ENCODE assay signal across 7 cellular contexts in the genomic region with DNA sequence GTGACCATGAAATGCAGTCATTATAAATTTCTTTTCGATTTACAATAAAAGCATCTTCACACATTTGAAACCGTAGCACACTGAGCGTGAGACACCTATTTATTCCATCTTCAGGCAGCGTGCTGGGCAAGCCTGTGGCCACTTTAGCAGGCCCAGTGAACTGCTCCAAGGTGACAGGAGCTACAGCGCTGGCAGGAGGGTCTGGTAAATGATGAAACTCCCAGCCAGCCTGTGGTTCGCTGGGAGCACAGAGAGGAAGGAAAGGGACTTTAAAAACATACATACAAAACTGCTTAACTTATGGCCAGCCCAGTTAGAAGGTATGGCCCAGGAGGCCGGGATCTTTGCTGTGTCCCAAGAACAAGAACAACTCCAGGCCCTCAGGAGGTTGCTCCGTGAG. TPM values are rescaled to one million over a fixed set of nuclear protein-coding genes. Genes with fewer than 3 reads are reported as not detected.
A peak's percentile ranks its signal among the peaks of the same experiment; 100 is the strongest.
DNase-seq lines count a peak whose midpoint lies in the region; TF ChIP-seq lines count a peak whose summit lies in the region.

No MANE protein-coding gene starts in this region.

- peak overlapping the region; percentile 99 for H3K27ac ChIP-seq in OCI-LY3 (ENCODE audit: low read length)
- H3K27ac ChIP-seq in endodermal cell (ENCODE audit: low read depth, low read length) = no peak overlapping the region
- peak overlapping the region; percentile 38 to 80 (median 75) for H3K27ac ChIP-seq in sigmoid colon

- peaks cover 4% of the 10 kb centered on the region for H3K36me3 Mint-ChIP-seq in endodermal cell (ENCODE audit: low read depth)

- H4K20me1 ChIP-seq in OCI-LY3 (ENCODE audit: insufficient read depth, low read length) = no peaks in the 10 kb centered on the region

- intact Hi-C loops in sigmoid colon (cut with DNase I) = loop anchor here (5.0 kb wide), 2 partner anchors 57 to 202 kb away; partner anchors contain the start of gene UCK1

- peaks cover 98% of the 10 kb centered on the region for H3K79me2 ChIP-seq in OCI-LY3 (ENCODE audit: low read length)

- H3K4me1 ChIP-seq in OCI-LY3 (ENCODE audit: low read length) = peaks cover 77% of the 10 kb centered on the region
- peaks cover 4% of the 10 kb centered on the region for H3K4me1 ChIP-seq in endodermal cell (ENCODE audit: control insufficient read depth, insufficient read depth, low read length)
- H3K4me1 ChIP-seq in sigmoid colon = peaks cover 0 to 86% (median 76%) of the 10 kb centered on the region in 4 donors

- 90 to 94% methylated on average over 5 to 7 of the region's 8 CpGs for WGBS in endodermal cell (ENCODE audit: insufficient coverage in 1 of 2, insufficient read length in 1 of 2), 2 experiments
- WGBS in sigmoid colon, 2 donors = 72 to 82% methylated on average over 8 of the region's 8 CpGs

- H3K36me3 ChIP-seq in OCI-LY3 (replicated peaks; ENCODE audit: low read depth, low read length) (peaks cover 15% of the 10 kb centered on the region), endodermal cell (ENCODE audit: control insufficient read depth, insufficient read depth, low read length) (no peaks in the 10 kb centered on the region), sigmoid colon (no peaks in the 10 kb centered on the region)

- peaks cover 69% of the 10 kb centered on the region for H3K4me1 Mint-ChIP-seq in endodermal cell

- H3K9me3 ChIP-seq in OCI-LY3 (ENCODE audit: insufficient read depth, low read length) = no peaks in the 10 kb centered on the region
- H3K9me3 ChIP-seq in endodermal cell (ENCODE audit: control insufficient read depth, low read length) = no peaks in the 10 kb centered on the region
- no peaks in the 10 kb centered on the region for H3K9me3 ChIP-seq in sigmoid colon

- peak overlapping the region; percentile 69 for H3K27ac Mint-ChIP-seq in endodermal cell

- H3K4me3 Mint-ChIP-seq in endodermal cell = no peak overlapping the region

- no peaks in the 10 kb centered on the region for H3K9me3 Mint-ChIP-seq in endodermal cell

- TF ChIP-seq CTCF in OCI-LY3 (IDR thresholded peaks at IDR 0.05; ENCODE audit: low read depth, low read length) (no peak), endodermal cell (conservative IDR thresholded peaks at IDR 0.05) (no peak), sigmoid colon (IDR thresholded peaks at IDR 0.05) (no peak)

- peak overlapping the region; percentile 80 for H3K9ac ChIP-seq in OCI-LY3 (ENCODE audit: low read length)
- no peak overlapping the region for H3K9ac ChIP-seq in endodermal cell (ENCODE audit: extremely low read depth, low read length, poor library complexity, severe bottlenecking)

- no peaks in the 10 kb centered on the region for H3K27me3 Mint-ChIP-seq in endodermal cell (ENCODE audit: insufficient read depth)

- no peak for TF ChIP-seq POLR2A in sigmoid colon (IDR thresholded peaks at IDR 0.05)

- H3K4me3 ChIP-seq in GM08714 (ENCODE audit: low read length) (peak overlapping the region; percentile 1; the same call in 1 of the 2 replicates), OCI-LY3 (ENCODE audit: low read length) (peak overlapping the region; percentile 98), endodermal cell (ENCODE audit: low read length) (no peak overlapping the region), sigmoid colon (no peak overlapping the region)

- H3K27me3 ChIP-seq in OCI-LY3 (ENCODE audit: low read depth, low read length) (no peaks in the 10 kb centered on the region), endodermal cell (ENCODE audit: control insufficient read depth, insufficient read depth, low read length, poor library complexity, severe bottlenecking) (no peaks in the 10 kb centered on the region), sigmoid colon (no peaks in the 10 kb centered on the region)

- DNase-seq in endodermal cell (no peak), sigmoid colon (no peak), NCI-H1048 (lab: John Stamatoyannopoulos, UW) (no peak), SKM-1 treated with dmso at 0.1 percent for 144 hours (lab: John Stamatoyannopoulos, UW; ENCODE audit: unreplicated experiment) (no peak), G401 (ENCODE audit: low spot score) (no peak)

- no peak for TF ChIP-seq EP300 in sigmoid colon (IDR thresholded peaks at IDR 0.05)

- peak overlapping the region; percentile 97 for H3K4me2 ChIP-seq in OCI-LY3 (ENCODE audit: low read length)

- in situ Hi-C loops in G401 (cut with HindIII; ENCODE audit: low sequenced_read_pairs) = no loop called here

- H2AFZ ChIP-seq in OCI-LY3 (ENCODE audit: low read depth, low read length) = no peak overlapping the region

RNA-seq across cellular contexts. Expression of gene RAPGEF1, which starts 5.1 kb away (rescaled TPM):
- total RNA-seq in endodermal cell (10 to 100 TPM; 63.4 to 85.5 TPM), sigmoid colon (10 to 100 TPM; 41.7 to 58.2 (median 49.0) TPM)
- 38.1 TPM for polyA plus RNA-seq in endodermal cell (2013, experiment 1 of 2)
- polyA plus RNA-seq in endodermal cell (2013, experiment 2 of 2) = 34.1 TPM
- 10 to 100 TPM; 14.4 to 45.3 (median 20.3) TPM for polyA plus RNA-seq in sigmoid colon
- 31.0 and 40.8 TPM in 2 replicates for total RNA-seq in G401 (2014; rRNA removed; shearing (Covaris generic))

Comparison
In these comparisons a context has a peak if more than half of its experiments do, and no peak if none do; other contexts are left out.
1. H3K4me3 ChIP-seq: peak in GM08714 (single experiment) and OCI-LY3 (single experiment); none in endodermal cell (single experiment) and sigmoid colon (0 of 4).